Comparison of ENCODE assay signal across 1 cellular context in genomic region chr6:37180610-37181009, GRCh38.
TF ChIP-seq lines count a peak whose summit lies in the region.
"Not testable (repeated sequence)": the region's sequence is repeated elsewhere in the genome, so short reads cannot be mapped to it uniquely, and the experiment has no call there.

No MANE protein-coding gene starts in this region.

TF ChIP-seq in K562, 482 proteins besides CTCF, POLR2A, EP300 and RAD21:
- TF ChIP-seq FOXK2 (conservative IDR thresholded peaks at IDR 0.05 in 1 of 2, IDR thresholded peaks at IDR 0.05 in 1 of 2; ENCODE audit: low read depth in 2 of 2), result 0 out of 4 replicates have a peak, but pooled peaks of 1 of the 2 experiments have one; percentile 32
- TF ChIP-seq BHLHE40 (IDR thresholded peaks at IDR 0.05; ENCODE audit: low read length), result peak; percentile 82
- TF ChIP-seq ZNF592 (IDR thresholded peaks at IDR 0.05), result peak; percentile 39; the same call in 1 of the 2 replicates
- TF ChIP-seq ZFX (CRISPR knock-in tag; IDR thresholded peaks at IDR 0.05), result peak; percentile 38; the same call in 1 of the 2 replicates
- TF ChIP-seq LARP7 (IDR thresholded peaks at IDR 0.05), result 0 out of 2 replicates have a peak, but pooled peaks have one; percentile 18
- 0 out of 2 replicates have a peak, but pooled peaks have one; percentile 6 for TF ChIP-seq EGR1 (conservative IDR thresholded peaks at IDR 0.05)
- TF ChIP-seq TFE3 (CRISPR knock-in tag; IDR thresholded peaks at IDR 0.05), result peak; percentile 86
- peak; percentile 63; the same call in 1 of the 2 replicates for TF ChIP-seq ATF7 (IDR thresholded peaks at IDR 0.05)
- TF ChIP-seq TCF3 (CRISPR knock-in tag; IDR thresholded peaks at IDR 0.05), result 0 out of 2 replicates have a peak, but pooled peaks have one; percentile 6
- TF ChIP-seq NFRKB (IDR thresholded peaks at IDR 0.05; ENCODE audit: low read depth), result peak; percentile 42
- TF ChIP-seq USF2 (CRISPR knock-in tag; IDR thresholded peaks at IDR 0.05), result peak; percentile 72; the same call in 1 of the 2 replicates
- TF ChIP-seq SMARCA5 (IDR thresholded peaks at IDR 0.05), result peak; percentile 56; the same call in 1 of the 2 replicates
- TF ChIP-seq JUND (IDR thresholded peaks at IDR 0.05; ENCODE audit: borderline replicate concordance, low read depth, low read length), result peak; percentile 56
- TF ChIP-seq JUND (tag; IDR thresholded peaks at IDR 0.05; ENCODE audit: borderline replicate concordance, low read depth, low read length); ATF3 (CRISPR knock-in tag; conservative IDR thresholded peaks at IDR 0.05); JUN (CRISPR knock-in tag; IDR thresholded peaks at IDR 0.05; ENCODE audit: borderline replicate concordance); TOE1 (CRISPR knock-in tag; IDR thresholded peaks at IDR 0.05; ENCODE audit: borderline replicate concordance, low read depth): not testable (repeated sequence)
- 0 out of 2 replicates have a peak, but pooled peaks have one; percentile 9 for TF ChIP-seq TSHZ1 (CRISPR knock-in tag; IDR thresholded peaks at IDR 0.05)
- peak; percentile 63 for TF ChIP-seq ATF3 (IDR thresholded peaks at IDR 0.05)
- TF ChIP-seq JUN (IDR thresholded peaks at IDR 0.05; ENCODE audit: borderline replicate concordance, low read depth, low read length), result peak; percentile 52; the same call in 1 of the 2 replicates
- TF ChIP-seq ZNF561 (CRISPR knock-in tag; conservative IDR thresholded peaks at IDR 0.05), result 0 out of 2 replicates have a peak, but pooled peaks have one; percentile 19
- TF ChIP-seq ZNF311 (CRISPR knock-in tag; IDR thresholded peaks at IDR 0.05), result 0 out of 2 replicates have a peak, but pooled peaks have one; percentile 38
- TF ChIP-seq USF1 (CRISPR knock-in tag; IDR thresholded peaks at IDR 0.05), result peak; percentile 85
- TF ChIP-seq RAD51 (IDR thresholded peaks at IDR 0.05; ENCODE audit: borderline replicate concordance, low read depth), result peak; percentile 64
- 0 out of 2 replicates have a peak, but pooled peaks have one; percentile 18 for TF ChIP-seq ZBTB12 (CRISPR knock-in tag; IDR thresholded peaks at IDR 0.05)
- peak; percentile 60; the same call in 1 of the 2 replicates for TF ChIP-seq ZNF76 (CRISPR knock-in tag; IDR thresholded peaks at IDR 0.05; ENCODE audit: borderline replicate concordance)
- TF ChIP-seq CBFA2T2 (conservative IDR thresholded peaks at IDR 0.05), result 0 out of 2 replicates have a peak, but pooled peaks have one; percentile 14
- TF ChIP-seq HDGF (IDR thresholded peaks at IDR 0.05), result 0 out of 2 replicates have a peak, but pooled peaks have one; percentile 18
- 0 out of 4 replicates have a peak, but pooled peaks of 1 of the 2 experiments have one; percentile 31 for TF ChIP-seq ARNT (IDR thresholded peaks at IDR 0.05)
- TF ChIP-seq ZEB2 (IDR thresholded peaks at IDR 0.05), result peak; percentile 68
- 0 out of 2 replicates have a peak, but pooled peaks have one; percentile 72 for TF ChIP-seq HLTF (IDR thresholded peaks at IDR 0.05)
- 0 out of 2 replicates have a peak, but pooled peaks have one; percentile 8 for TF ChIP-seq ADNP (tag; IDR thresholded peaks at IDR 0.05)
- peak; percentile 77 for TF ChIP-seq TOE1 (IDR thresholded peaks at IDR 0.05; ENCODE audit: borderline replicate concordance)
- TF ChIP-seq ZNF583 (CRISPR knock-in tag; IDR thresholded peaks at IDR 0.05), result peak; percentile 13; the same call in 1 of the 2 replicates
- peak; percentile 61; the same call in 1 of the 2 replicates for TF ChIP-seq CC2D1A (IDR thresholded peaks at IDR 0.05)
- TF ChIP-seq SMAD4 (CRISPR knock-in tag; conservative IDR thresholded peaks at IDR 0.05), result peak; percentile 41; the same call in 1 of the 2 replicates
- TF ChIP-seq GATAD2A (IDR thresholded peaks at IDR 0.05), result 0 out of 2 replicates have a peak, but pooled peaks have one; percentile 12
- peak in 1 of 2 experiments; percentile 47; a peak in 1 of 4 replicates for TF ChIP-seq MLLT1 (IDR thresholded peaks at IDR 0.05)
- 0 out of 2 replicates have a peak, but pooled peaks have one; percentile 15 for TF ChIP-seq GABPB2 (CRISPR knock-in tag; conservative IDR thresholded peaks at IDR 0.05)
- peak; percentile 36 for TF ChIP-seq L3MBTL2 (IDR thresholded peaks at IDR 0.05)
- TF ChIP-seq BCOR (IDR thresholded peaks at IDR 0.05), result 0 out of 2 replicates have a peak, but pooled peaks have one; percentile 14
- TF ChIP-seq RCOR1 (IDR thresholded peaks at IDR 0.05; ENCODE audit: borderline replicate concordance in 1 of 2, low read depth in 2 of 2, low read length in 2 of 2), result peak in 1 of 2 experiments; percentile 11; a peak in 1 of 4 replicates
- peak; percentile 90 for TF ChIP-seq DMBX1 (CRISPR knock-in tag; IDR thresholded peaks at IDR 0.05; ENCODE audit: borderline replicate concordance)
- peak; percentile 50; the same call in 1 of the 2 replicates for TF ChIP-seq TRIM25 (IDR thresholded peaks at IDR 0.05; ENCODE audit: borderline replicate concordance)
- peak; percentile 36 for TF ChIP-seq CXXC5 (CRISPR knock-in tag; IDR thresholded peaks at IDR 0.05)
